ENCODE assay signal across 8 cellular contexts in the genomic region with DNA sequence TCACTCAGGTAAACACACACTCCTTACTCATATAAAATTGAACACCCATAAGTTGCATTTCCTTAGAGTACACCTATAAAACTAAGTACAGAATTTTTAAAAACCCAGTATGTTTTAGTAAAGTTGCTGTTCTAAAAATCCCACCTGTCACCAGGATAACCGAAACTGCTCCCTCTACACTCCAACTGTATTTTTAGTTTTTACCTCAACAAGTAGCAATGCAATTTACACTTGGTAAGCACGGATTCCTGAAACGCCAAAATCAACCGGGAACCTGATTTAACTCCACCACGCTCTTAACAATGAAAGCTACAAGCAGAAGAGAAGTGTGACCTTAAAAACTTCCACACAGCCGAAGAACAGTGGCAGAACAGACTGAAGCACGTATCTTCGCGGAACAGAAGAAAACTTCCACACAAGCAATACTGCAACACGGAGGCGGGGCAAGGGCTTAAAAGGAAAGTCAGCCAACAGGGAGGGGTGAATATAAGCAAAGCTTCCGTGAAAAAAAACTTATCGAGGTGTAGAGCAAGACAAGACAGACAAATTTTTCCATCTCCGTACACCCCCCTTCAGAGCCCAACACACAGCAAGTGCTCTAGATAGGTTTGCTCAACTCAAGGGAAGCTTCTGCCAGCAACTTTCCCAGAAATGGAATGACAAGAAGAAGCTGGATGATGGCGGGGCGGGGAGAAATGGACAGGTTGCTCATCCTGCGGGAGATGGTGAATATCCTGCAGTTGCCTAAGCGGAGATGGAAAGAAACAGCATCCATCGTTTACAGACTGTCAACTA. TPM values are rescaled to one million over a fixed set of nuclear protein-coding genes. Genes with fewer than 3 reads are reported as not detected.
DNase-seq lines count a peak whose midpoint lies in the region; ATAC-seq and TF ChIP-seq lines count a peak whose summit lies in the region.

No MANE protein-coding gene starts in this region.

- no peak overlapping the region for H2BK12ac ChIP-seq in trophoblast cell (ENCODE audit: low read length)

- H3K27ac ChIP-seq in A673 (ENCODE audit: low read depth, low read length, poor library complexity, severe bottlenecking) (peak overlapping the region; percentile 87), SJSA1 (no peak overlapping the region), trophoblast cell (ENCODE audit: low read depth, low read length) (no peak overlapping the region)

- WGBS in trophoblast cell (ENCODE audit: extremely low coverage, insufficient coverage, insufficient read length), result no CpG with 5 or more reads among the region's 19 CpGs

- H3K9ac ChIP-seq in trophoblast cell (ENCODE audit: low read length), result peak overlapping the region; percentile 85

- TSS peak; percentile 38 for BruUV-seq in A673 (replicated peaks; lab: Mats Ljungman, UMichigan)

- CTCF ChIA-PET in A673 (lab: Charles Lee), result interaction anchor here (0.6 kb wide), 1 partner anchor 19 kb away, joined by 4 read pairs; no protein-coding TSS in a partner anchor
- CTCF ChIA-PET in activated naive CD4-positive, alpha-beta T cell treated with anti-CD3 and anti-CD28 coated beads, Interleukin-2, amount 10 ng/mL, durations not matched to agents 7 days and 5 days (lab: Charles Lee), result interaction anchor here (1.0 to 1.3 kb wide), 3 partner anchors 30 to 54 kb away, joined by 3 to 5 read pairs (median 4); no protein-coding TSS in a partner anchor

- peaks cover 21% of the 10 kb centered on the region for H3K79me2 ChIP-seq in trophoblast cell (ENCODE audit: control insufficient read depth, insufficient read depth, low read length, poor library complexity)

- intact Hi-C loops in A673 (cut with micrococcal nuclease; ENCODE audit: unreplicated experiment), result no loop called here

- no peak overlapping the region for H2AK5ac ChIP-seq in trophoblast cell (ENCODE audit: low read length)

- H3K4me3 ChIP-seq in A673 (ENCODE audit: low read depth, low read length, poor library complexity, severe bottlenecking), result peak overlapping the region; percentile 58
- H3K4me3 ChIP-seq in SJSA1, result peak overlapping the region; percentile 97
- peak overlapping the region; percentile 89 for H3K4me3 ChIP-seq in trophoblast cell (ENCODE audit: low read depth, low read length)

- H2BK120ac ChIP-seq in trophoblast cell (ENCODE audit: insufficient read depth, low read length, poor library complexity), result no peak overlapping the region

- H3K23ac ChIP-seq in trophoblast cell (ENCODE audit: low read length), result no peak overlapping the region

- H3K9me3 Mint-ChIP-seq in activated naive CD4-positive, alpha-beta T cell treated with anti-CD3 and anti-CD28 coated beads, Interleukin-2, amount 10 ng/mL, durations not matched to agents 7 days and 5 days, result no peaks in the 10 kb centered on the region
- H3K9me3 Mint-ChIP-seq in glutamatergic neuron (ENCODE audit: unreplicated experiment) (peaks cover 5% of the 10 kb centered on the region), type B pancreatic cell (no peaks in the 10 kb centered on the region)

- H3K4me1 Mint-ChIP-seq in activated naive CD4-positive, alpha-beta T cell treated with anti-CD3 and anti-CD28 coated beads, Interleukin-2, amount 10 ng/mL, durations not matched to agents 7 days and 5 days, result peaks cover 45% of the 10 kb centered on the region
- H3K4me1 Mint-ChIP-seq in glutamatergic neuron (ENCODE audit: low read depth, unreplicated experiment), result peaks cover 13% of the 10 kb centered on the region
- H3K4me1 Mint-ChIP-seq in type B pancreatic cell (ENCODE audit: unreplicated experiment), result peaks cover 20% of the 10 kb centered on the region

- H3K4me3 Mint-ChIP-seq in activated naive CD4-positive, alpha-beta T cell treated with anti-CD3 and anti-CD28 coated beads, Interleukin-2, amount 10 ng/mL, durations not matched to agents 7 days and 5 days, result peak overlapping the region; percentile 90
- H3K4me3 Mint-ChIP-seq in glutamatergic neuron (ENCODE audit: unreplicated experiment) (peak overlapping the region; percentile 89), type B pancreatic cell (peak overlapping the region; percentile 97)

- peak overlapping the region; percentile 95 for H3K4me2 ChIP-seq in trophoblast cell (ENCODE audit: low read length)

- DNase-seq in A673 (ENCODE audit: low spot score) (peak; percentile 62), SJSA1 (ENCODE audit: low read depth in 1 of 2, low spot score in 2 of 2) (peak in 1 of 2 experiments; percentile 37), glutamatergic neuron (no peak), trophoblast cell (peak; percentile 54 to 55), type B pancreatic cell (ENCODE audit: extremely low spot score, unreplicated experiment) (no peak)
- DNase-seq in activated naive CD4-positive, alpha-beta T cell treated with anti-CD3 and anti-CD28 coated beads, Interleukin-2, amount 10 ng/mL, durations not matched to agents 7 days and 5 days, result peak; percentile 80

- TF ChIP-seq CTCF in A673 (conservative IDR thresholded peaks at IDR 0.05; ENCODE audit: low read depth, low read length) (no peak), glutamatergic neuron (IDR thresholded peaks at IDR 0.05; ENCODE audit: partially characterized antibody, unreplicated experiment) (no peak), type B pancreatic cell (conservative IDR thresholded peaks at IDR 0.05) (no peak)

- ATAC-seq in GM21576 (IDR thresholded peaks at IDR 0.05; ENCODE audit: unreplicated experiment) (peak; percentile 37), HG02678 (IDR thresholded peaks at IDR 0.05; ENCODE audit: unreplicated experiment) (no peak)

- H2AFZ ChIP-seq in trophoblast cell (ENCODE audit: insufficient read depth, low read length, poor library complexity), result peak overlapping the region; percentile 30

- no peak overlapping the region for H4K91ac ChIP-seq in trophoblast cell (ENCODE audit: low read depth, low read length)

- no peak overlapping the region for H3K14ac ChIP-seq in trophoblast cell (ENCODE audit: low read length)

- H3K27me3 ChIP-seq in A673 (replicated peaks; ENCODE audit: insufficient read depth, low read depth, low read length, poor library complexity) (no peaks in the 10 kb centered on the region), SJSA1 (replicated peaks) (no peaks in the 10 kb centered on the region), trophoblast cell (ENCODE audit: insufficient read depth, low read length) (no peaks in the 10 kb centered on the region)

- peaks cover 10% of the 10 kb centered on the region for H3K27me3 Mint-ChIP-seq in activated naive CD4-positive, alpha-beta T cell treated with anti-CD3 and anti-CD28 coated beads, Interleukin-2, amount 10 ng/mL, durations not matched to agents 7 days and 5 days
- peaks cover 8% of the 10 kb centered on the region for H3K27me3 Mint-ChIP-seq in glutamatergic neuron (ENCODE audit: unreplicated experiment)
- H3K27me3 Mint-ChIP-seq in type B pancreatic cell, result no peaks in the 10 kb centered on the region

- no peaks in the 10 kb centered on the region for H3K9me3 ChIP-seq in A673 (ENCODE audit: low read depth, low read length, poor library complexity, severe bottlenecking)
- no peaks in the 10 kb centered on the region for H3K9me3 ChIP-seq in SJSA1 (replicated peaks)
- no peaks in the 10 kb centered on the region for H3K9me3 ChIP-seq in trophoblast cell (ENCODE audit: insufficient read depth, low read depth, low read length)

- H3K79me1 ChIP-seq in trophoblast cell (ENCODE audit: low read length), result peaks cover 8% of the 10 kb centered on the region

- POLR2A ChIA-PET in A673 (lab: Charles Lee; ENCODE audit: low non-redundant PET), result interaction anchor here (0.6 kb wide), 1 partner anchor 235 kb away, joined by 17 read pairs; no protein-coding TSS in a partner anchor

- peak overlapping the region; percentile 95 for H3K4ac ChIP-seq in trophoblast cell (ENCODE audit: low read depth, low read length)

- H3K4me1 ChIP-seq in A673 (ENCODE audit: insufficient read depth, low read length, poor library complexity, severe bottlenecking) (peaks cover 18% of the 10 kb centered on the region), SJSA1 (replicated peaks) (peaks cover 9% of the 10 kb centered on the region; the same call in 1 of the 2 replicates), trophoblast cell (ENCODE audit: control insufficient read depth in 1 of 2, insufficient read depth in 2 of 2, low read length in 2 of 2) (no peaks in the 10 kb centered on the region)

- H4K8ac ChIP-seq in trophoblast cell (ENCODE audit: low read depth, low read length), result no peak overlapping the region

- H3K18ac ChIP-seq in trophoblast cell (ENCODE audit: low read length), result peak overlapping the region; percentile 23

- no peak overlapping the region for H2BK5ac ChIP-seq in trophoblast cell (ENCODE audit: low read depth, low read length, poor library complexity)

- H4K12ac ChIP-seq in trophoblast cell (ENCODE audit: low read depth, low read length), result no peak overlapping the region

- no peaks in the 10 kb centered on the region for H3K36me3 ChIP-seq in A673 (ENCODE audit: insufficient read depth, low read length, poor library complexity, severe bottlenecking)
- H3K36me3 ChIP-seq in SJSA1, result peaks cover 10% of the 10 kb centered on the region
- peaks cover 2 to 5% of the 10 kb centered on the region in 2 experiments for H3K36me3 ChIP-seq in trophoblast cell (ENCODE audit: control insufficient read depth in 1 of 2, insufficient read depth in 2 of 2, low read length in 2 of 2)

- peak overlapping the region; percentile 86 for H3K27ac Mint-ChIP-seq in activated naive CD4-positive, alpha-beta T cell treated with anti-CD3 and anti-CD28 coated beads, Interleukin-2, amount 10 ng/mL, durations not matched to agents 7 days and 5 days
- H3K27ac Mint-ChIP-seq in glutamatergic neuron (ENCODE audit: unreplicated experiment) (no peak overlapping the region), type B pancreatic cell (peak overlapping the region; percentile 98)

- peaks cover 23% of the 10 kb centered on the region for H3K36me3 Mint-ChIP-seq in activated naive CD4-positive, alpha-beta T cell treated with anti-CD3 and anti-CD28 coated beads, Interleukin-2, amount 10 ng/mL, durations not matched to agents 7 days and 5 days
- peaks cover 4% of the 10 kb centered on the region for H3K36me3 Mint-ChIP-seq in glutamatergic neuron (ENCODE audit: unreplicated experiment)
- peaks cover 4% of the 10 kb centered on the region for H3K36me3 Mint-ChIP-seq in type B pancreatic cell

RNA-seq across cellular contexts. Expression of a gene that starts 1.4 kb away (rescaled TPM):
- total RNA-seq in A673 (2021) (96.2 and 104 TPM in 2 replicates), glutamatergic neuron (ENCODE audit: unreplicated experiment) (79.7 TPM), type B pancreatic cell (ENCODE audit: low replicate concordance) (73.4 and 79.8 TPM in 2 replicates)
- 38.8 and 45.7 TPM in 2 replicates for total RNA-seq in SJSA1 (2014; rRNA removed; shearing (Covaris generic))
- polyA plus RNA-seq in trophoblast cell (2013), result 90.8 and 93.2 TPM in 2 replicates

RNA-seq across cellular contexts. Expression of a gene that starts 32.5 kb away (rescaled TPM):
- 62.4 and 62.9 TPM in 2 replicates for total RNA-seq in A673 (2021)
- 36.5 and 43.7 TPM in 2 replicates for total RNA-seq in SJSA1 (2014; rRNA removed; shearing (Covaris generic))
- 31.4 TPM for total RNA-seq in glutamatergic neuron (ENCODE audit: unreplicated experiment)
- 54.1 and 54.7 TPM in 2 replicates for polyA plus RNA-seq in trophoblast cell (2013)
- 34.3 and 40.6 TPM in 2 replicates for total RNA-seq in type B pancreatic cell (ENCODE audit: low replicate concordance)

Comparison
In these comparisons a context has a peak if more than half of its experiments do, and no peak if none do; other contexts are left out.
1. DNase-seq: peak in A673 (single experiment), activated naive CD4-positive, alpha-beta T cell treated with anti-CD3 and anti-CD28 coated beads, Interleukin-2, amount 10 ng/mL, durations not matched to agents 7 days and 5 days (single experiment) and trophoblast cell (2 of 2); none in glutamatergic neuron (single experiment) and type B pancreatic cell (single experiment).
2. Peak in every context shown above with its lines, with median percentiles within 50 percentile points of each other: H3K4me3 ChIP-seq and H3K4me3 Mint-ChIP-seq.